In the genomic region with DNA sequence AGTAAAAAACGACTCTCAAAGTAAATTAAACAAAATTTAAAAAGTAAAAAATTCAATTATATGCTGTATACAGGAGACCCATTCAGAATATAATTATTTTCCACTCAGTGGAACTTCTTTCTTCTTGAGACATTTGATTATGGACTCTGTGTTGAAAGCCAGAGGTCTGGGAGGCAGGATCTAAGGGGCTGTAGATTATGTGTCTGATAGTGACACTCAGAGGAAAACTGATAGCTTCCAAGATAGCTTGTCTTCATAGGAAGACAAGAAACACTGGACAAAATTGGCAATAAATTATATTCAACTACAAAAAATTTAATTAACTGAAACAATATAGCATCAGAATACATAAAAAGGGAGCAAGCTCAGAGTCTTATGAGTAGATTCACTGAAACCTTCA, we compare ENCODE assay signal across 22 cellular contexts.
A peak's percentile ranks its signal among the peaks of the same experiment; 100 is the strongest.
DNase-seq lines count a peak whose midpoint lies in the region; ATAC-seq, FAIRE-seq and TF ChIP-seq lines count a peak whose summit lies in the region.
"Had no signal": no experiment of that assay in that cellular context is flagged by ENCODE, and none has a peak within 500 bp of the region (broad histone marks: within the 10 kb centered on the region; RNA-seq: fewer than 3 reads in every experiment).

No MANE protein-coding gene starts in this region.

- peak overlapping the region; percentile 45 for H3K27ac Mint-ChIP-seq in Caco-2 (ENCODE audit: unreplicated experiment)
- H3K27ac Mint-ChIP-seq: CD4-positive, alpha-beta T cell; CD8-positive, alpha-beta memory T cell; GM23338; H9 had no signal

- H3K27me3 ChIP-seq in Caco-2 (replicated peaks; ENCODE audit: control insufficient read depth, insufficient read depth, low read length) (no peaks in the 10 kb centered on the region), SK-N-SH (ENCODE audit: insufficient read depth) (no peaks in the 10 kb centered on the region)
- H3K27me3 ChIP-seq: BE2C; BLaER1 treated with 17β-estradiol and CSF1 and Interleukin-3, amounts not matched to agents 10 nM and 100 nM had no signal

- H3K27me3 Mint-ChIP-seq in Caco-2 (ENCODE audit: insufficient read depth, unreplicated experiment) = no peaks in the 10 kb centered on the region
- H3K27me3 Mint-ChIP-seq: CD4-positive, alpha-beta T cell had no signal

- H3K79me2 ChIP-seq in SK-N-SH (ENCODE audit: insufficient read depth) = no peaks in the 10 kb centered on the region

- no peak overlapping the region for H3K4me3 Mint-ChIP-seq in Caco-2 (ENCODE audit: unreplicated experiment)
- H3K4me3 Mint-ChIP-seq: CD14-positive monocyte; CD4-positive, alpha-beta T cell; CD8-positive, alpha-beta memory T cell; GM23338; H9 had no signal

- intact Hi-C loops in Caco-2 (cut with micrococcal nuclease; ENCODE audit: unreplicated experiment) = no loop called here

- H3K9ac ChIP-seq in SK-N-SH = no peak overlapping the region
- H3K9ac ChIP-seq: BLaER1 treated with 17β-estradiol and CSF1 and Interleukin-3, amounts not matched to agents 10 nM and 100 nM had no signal

- H3K9me2 ChIP-seq in SK-N-SH = no peaks in the 10 kb centered on the region

- DNase-seq in Caco-2 (no peak), SK-N-SH (no peak), NCI-H1694 (lab: John Stamatoyannopoulos, UW) (no peak)
- DNase-seq: BE2C; Calu3; CD4-positive, alpha-beta T cell; CD8-positive, alpha-beta memory T cell; DMS53; DMS79 treated with DMSO at 0.1 percent for 48 hours; GF-D8; H9 had no signal

- H3K36me3 Mint-ChIP-seq in Caco-2 (ENCODE audit: insufficient read depth, unreplicated experiment) = no peaks in the 10 kb centered on the region
- H3K36me3 Mint-ChIP-seq: CD8-positive, alpha-beta memory T cell had no signal

- TF ChIP-seq CTCF in Caco-2 (IDR thresholded peaks at IDR 0.05; ENCODE audit: insufficient read depth in 1 of 2, low read depth in 1 of 2, low read length in 1 of 2, severe bottlenecking in 1 of 2, unreplicated experiment in 1 of 2) (no peak), SK-N-SH (IDR thresholded peaks at IDR 0.05) (no peak)

- no peak for TF ChIP-seq EP300 in SK-N-SH (IDR thresholded peaks at IDR 0.05; ENCODE audit: borderline replicate concordance in 1 of 2, low read depth in 1 of 2, low read length in 1 of 2)

- CTCF ChIA-PET in Caco-2 (lab: Charles Lee) (no interaction called here), SK-N-SH (lab: Yijun Ruan, JAX) (no interaction called here)

- no peaks in the 10 kb centered on the region for H4K20me1 ChIP-seq in SK-N-SH (ENCODE audit: insufficient read depth)
- H4K20me1 ChIP-seq: BLaER1 treated with 17β-estradiol and CSF1 and Interleukin-3, amounts not matched to agents 10 nM and 100 nM had no signal

- H3K9me3 ChIP-seq in Caco-2 (no peaks in the 10 kb centered on the region), SK-N-SH (peaks cover 3% of the 10 kb centered on the region; the same call in 1 of the 2 replicates)
- H3K9me3 ChIP-seq: BE2C had no signal

- no peak for TF ChIP-seq RAD21 in SK-N-SH (IDR thresholded peaks at IDR 0.05; ENCODE audit: low read length)

- H3K4me2 ChIP-seq in SK-N-SH = no peak overlapping the region
- H3K4me2 ChIP-seq: BLaER1 treated with 17β-estradiol and CSF1 and Interleukin-3, amounts not matched to agents 10 nM and 100 nM; GM23338 had no signal

- H3K27ac ChIP-seq in SK-N-SH (ENCODE audit: low read depth in 2 of 2, low read length in 1 of 2) = peak overlapping the region; percentile 59 to 86; a peak in 3 of 4 replicates
- H3K27ac ChIP-seq: 22Rv1; BLaER1 treated with 17β-estradiol and CSF1 and Interleukin-3, amounts not matched to agents 10 nM and 100 nM had no signal

- H3K36me3 ChIP-seq in Caco-2 (ENCODE audit: control insufficient read depth, insufficient read depth, low read length) (no peaks in the 10 kb centered on the region), SK-N-SH (replicated peaks in 1 of 2; ENCODE audit: control insufficient read depth in 1 of 2, insufficient read depth in 2 of 2, low read length in 1 of 2) (peaks cover 0 to 6% of the 10 kb centered on the region in 2 experiments)
- H3K36me3 ChIP-seq: BE2C; BLaER1 treated with 17β-estradiol and CSF1 and Interleukin-3, amounts not matched to agents 10 nM and 100 nM had no signal

- peaks cover 11% of the 10 kb centered on the region for H3K4me1 Mint-ChIP-seq in Caco-2 (ENCODE audit: low read depth, unreplicated experiment)
- H3K4me1 Mint-ChIP-seq: CD14-positive monocyte; CD8-positive, alpha-beta memory T cell had no signal

- WGBS in SK-N-SH (ENCODE audit: low lambda C conversion rate) = 11% methylated on average over 1 of the region's 1 CpG

- peak overlapping the region; percentile 44; the same call in 1 of the 2 replicates for H2AFZ ChIP-seq in SK-N-SH (ENCODE audit: low read depth)
- H2AFZ ChIP-seq: GM23338 had no signal

- no peak for ATAC-seq in HG03432 (IDR thresholded peaks at IDR 0.05; ENCODE audit: unreplicated experiment)
- ATAC-seq in HG02642 (IDR thresholded peaks at IDR 0.05; ENCODE audit: poor library complexity, unreplicated experiment) = no peak
- ATAC-seq: GM23338, HCT116 had no signal

- peak; percentile 4 for FAIRE-seq in endometrium (lab: Jason Lieb, UNC)
- FAIRE-seq: A204.1, GM12891, GM18507 had no signal

- H3K4me3 ChIP-seq in Caco-2 (ENCODE audit: low read depth, low read length) (no peak overlapping the region), SK-N-SH (ENCODE audit: low read depth in 2 of 2, low read length in 1 of 2) (no peak overlapping the region)
- H3K4me3 ChIP-seq: BLaER1 treated with 17β-estradiol and CSF1 and Interleukin-3, amounts not matched to agents 10 nM and 100 nM; GM23338 had no signal

- peaks cover 11% of the 10 kb centered on the region for H3K9me3 Mint-ChIP-seq in Caco-2 (ENCODE audit: unreplicated experiment)
- H3K9me3 Mint-ChIP-seq: CD4-positive, alpha-beta T cell had no signal

- POLR2A ChIA-PET in Caco-2 (lab: Charles Lee) (no interaction called here), SK-N-SH (lab: Yijun Ruan, JAX) (no interaction called here)

- BruUV-seq in Caco-2 (replicated peaks; lab: Mats Ljungman, UMichigan) = no TSS peak

- H3K4me1 ChIP-seq in Caco-2 (0 out of 2 replicates have a peak, but pooled peaks cover 3% of the 10 kb centered on the region), SK-N-SH (ENCODE audit: control insufficient read depth in 1 of 2, insufficient read depth in 2 of 2, low read depth in 1 of 2, low read length in 1 of 2) (peaks cover 0 to 10% of the 10 kb centered on the region in 2 experiments)
- H3K4me1 ChIP-seq: BE2C; BLaER1 treated with 17β-estradiol and CSF1 and Interleukin-3, amounts not matched to agents 10 nM and 100 nM had no signal

- H3F3A ChIP-seq in SK-N-SH (replicated peaks; ENCODE audit: insufficient read depth) = peaks cover 35% of the 10 kb centered on the region

TF ChIP-seq in SK-N-SH, 30 proteins besides CTCF, POLR2A, EP300 and RAD21:
- TF ChIP-seq JUND (IDR thresholded peaks at IDR 0.05) = no peak
- TF ChIP-seq TCF12 (IDR thresholded peaks at IDR 0.05) = peak; percentile 14; the same call in 1 of the 2 replicates
